ENCODE assay signal across 21 cellular contexts in the genomic region with DNA sequence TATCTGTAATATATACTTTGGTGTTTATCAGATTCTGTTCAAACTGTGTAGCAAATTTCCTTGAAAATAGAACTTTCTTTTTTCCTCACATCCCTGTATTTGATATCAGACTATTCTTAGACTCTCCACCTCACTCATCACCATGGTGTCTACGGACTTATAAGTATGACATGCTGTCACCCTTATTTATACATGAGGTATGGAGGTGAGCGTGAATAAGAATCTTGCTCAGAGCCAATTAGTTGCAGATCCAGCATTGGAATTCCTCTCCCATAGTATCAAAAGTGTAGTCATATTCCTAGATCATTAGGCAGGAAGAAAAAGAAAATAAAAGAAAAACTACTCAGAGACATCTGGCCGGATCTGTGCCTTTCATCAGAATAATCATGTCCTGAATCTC. TPM values are rescaled to one million over a fixed set of nuclear protein-coding genes. Genes with fewer than 3 reads are reported as not detected.
A peak's percentile ranks its signal among the peaks of the same experiment; 100 is the strongest.
DNase-seq lines count a peak whose midpoint lies in the region; ATAC-seq and TF ChIP-seq lines count a peak whose summit lies in the region.
"Had no signal": no experiment of that assay in that cellular context is flagged by ENCODE, and none has a peak within 500 bp of the region (broad histone marks: within the 10 kb centered on the region; RNA-seq: fewer than 3 reads in every experiment).

No MANE protein-coding gene starts in this region.

- H3K4me3 ChIP-seq in cardiac muscle cell (no peak overlapping the region), esophagus muscularis mucosa (no peak overlapping the region), psoas muscle (peak overlapping the region; percentile 42), transverse colon (no peak overlapping the region)
- H3K4me3 ChIP-seq: BLaER1 treated with 17β-estradiol and CSF1 and Interleukin-3, amounts not matched to agents 10 nM and 100 nM; SJCRH30; upper lobe of right lung had no signal

- no peaks in the 10 kb centered on the region for H3K9me3 ChIP-seq in cardiac muscle cell (ENCODE audit: low read depth)
- H3K9me3 ChIP-seq in esophagus muscularis mucosa, result no peaks in the 10 kb centered on the region
- no peaks in the 10 kb centered on the region for H3K9me3 ChIP-seq in psoas muscle
- no peaks in the 10 kb centered on the region for H3K9me3 ChIP-seq in transverse colon
- H3K9me3 ChIP-seq: BLaER1 treated with 17β-estradiol and CSF1 and Interleukin-3, amounts not matched to agents 10 nM and 100 nM; SJCRH30; upper lobe of right lung had no signal

- H3K27ac ChIP-seq in cardiac muscle cell (peak overlapping the region; percentile 80), esophagus muscularis mucosa (replicated peaks in 1 of 4) (peak overlapping the region in 3 of 4 donors; percentile 26 to 67 (median 57)), psoas muscle (peak overlapping the region; percentile 89), transverse colon (peak overlapping the region; percentile 61 to 83 (median 76))
- H3K27ac ChIP-seq: BLaER1 treated with 17β-estradiol and CSF1 and Interleukin-3, amounts not matched to agents 10 nM and 100 nM; SJCRH30 had no signal

- H3K4me1 ChIP-seq in cardiac muscle cell (ENCODE audit: low read depth), result peaks cover 33% of the 10 kb centered on the region
- H3K4me1 ChIP-seq in esophagus muscularis mucosa, result peaks cover 21 to 44% (median 33%) of the 10 kb centered on the region in 4 donors
- peaks cover 85% of the 10 kb centered on the region for H3K4me1 ChIP-seq in psoas muscle
- H3K4me1 ChIP-seq in transverse colon, result peaks cover 9 to 70% (median 23%) of the 10 kb centered on the region in 4 donors
- H3K4me1 ChIP-seq: BLaER1 treated with 17β-estradiol and CSF1 and Interleukin-3, amounts not matched to agents 10 nM and 100 nM had no signal

- TF ChIP-seq POLR2A in esophagus muscularis mucosa (IDR thresholded peaks at IDR 0.05; ENCODE audit: low read depth) (no peak), transverse colon (IDR thresholded peaks at IDR 0.05) (no peak)

- no peak for DNase-seq in cardiac muscle cell (ENCODE audit: low read depth in 1 of 2, low spot score in 1 of 2)
- DNase-seq in left cardiac atrium, result no peak
- DNase-seq in esophagus muscularis mucosa (ENCODE audit: extremely low spot score), result no peak
- no peak for DNase-seq in psoas muscle
- DNase-seq in transverse colon, result no peak
- no peak for DNase-seq in NCI-H128 (lab: John Stamatoyannopoulos, UW; ENCODE audit: unreplicated experiment)
- DNase-seq in activated CD4-positive, CD25-positive, alpha-beta regulatory T cell (lab: John Stamatoyannopoulos, UW), result no peak
- DNase-seq in activated gamma-delta T cell (lab: John Stamatoyannopoulos, UW), result no peak
- DNase-seq: activated B cell treated with CpG ODN at 0.5 μM for 24 hours; activated CD8-positive, alpha-beta T cell treated with anti-CD3 and anti-CD28 coated beads, Interleukin-2, amount 10 ng/mL, durations not matched to agents 7 days and 5 days; activated naive CD4-positive, alpha-beta T cell treated with anti-CD3 and anti-CD28 coated beads, Interleukin-2, amount 10 ng/mL, durations not matched to agents 7 days and 5 days; activated T-cell treated with anti-CD3 and anti-CD28 coated beads, Interleukin-2, amount 50 U/mL, for 24 hours; GDM1; NCI-H146; NCI-H774; nephron progenitor cell; OCI-M1; SJCRH30; upper lobe of right lung had no signal

- intact Hi-C loops in left cardiac atrium (cut with DNase I) (no loop called here), esophagus muscularis mucosa (cut with DNase I) (no loop called here), psoas muscle (cut with DNase I) (no loop called here), transverse colon (cut with DNase I; ENCODE audit: low total_unique reads) (no loop called here)

- TF ChIP-seq CTCF in cardiac muscle cell (IDR thresholded peaks at IDR 0.05; ENCODE audit: low read depth, low read length) (no peak), esophagus muscularis mucosa (IDR thresholded peaks at IDR 0.05) (no peak), psoas muscle (IDR thresholded peaks at IDR 0.05) (no peak), transverse colon (IDR thresholded peaks at IDR 0.05) (no peak)

- H3K27me3 ChIP-seq in cardiac muscle cell (no peaks in the 10 kb centered on the region), esophagus muscularis mucosa (no peaks in the 10 kb centered on the region), psoas muscle (ENCODE audit: insufficient read depth in 3 of 3, low read length in 2 of 3) (no peaks in the 10 kb centered on the region), transverse colon (no peaks in the 10 kb centered on the region)
- H3K27me3 ChIP-seq: BLaER1 treated with 17β-estradiol and CSF1 and Interleukin-3, amounts not matched to agents 10 nM and 100 nM; SJCRH30; upper lobe of right lung had no signal

- in situ Hi-C loops in transverse colon (cut with MboI; ENCODE audit: low pct_ligation_motif_present in 1 of 4, low pct_unique_long_range_greater_than_20kb in 1 of 4, low sequenced_read_pairs in 3 of 4), result loop anchor here in 1 of 4 donors (25.0 kb wide), 1 partner anchor 566 kb away; no protein-coding TSS in a partner anchor

- H3K36me3 ChIP-seq in cardiac muscle cell, result no peaks in the 10 kb centered on the region
- no peaks in the 10 kb centered on the region for H3K36me3 ChIP-seq in esophagus muscularis mucosa
- H3K36me3 ChIP-seq in psoas muscle (ENCODE audit: insufficient read depth in 1 of 2, low read depth in 1 of 2), result no peaks in the 10 kb centered on the region
- no peaks in the 10 kb centered on the region for H3K36me3 ChIP-seq in transverse colon
- H3K36me3 ChIP-seq: BLaER1 treated with 17β-estradiol and CSF1 and Interleukin-3, amounts not matched to agents 10 nM and 100 nM; SJCRH30; upper lobe of right lung had no signal

- ATAC-seq in left cardiac atrium, result no peak
- peak in 3 of 4 donors; percentile 46 to 64 (median 61) for ATAC-seq in psoas muscle
- ATAC-seq: activated CD8-positive, alpha-beta T cell treated with anti-CD3 and anti-CD28 coated beads, Interleukin-2, amount 10 ng/mL, durations not matched to agents 7 days and 5 days; upper lobe of right lung had no signal

- 61% methylated on average over 3 of the region's 3 CpGs for WGBS in esophagus muscularis mucosa
- WGBS in psoas muscle, 3 donors, result 15 to 27% (median 23%) methylated on average over 3 of the region's 3 CpGs
- WGBS in transverse colon (ENCODE audit: low coverage in 1 of 2), 2 donors, result 81 to 82% methylated on average over 3 of the region's 3 CpGs

- no peak for TF ChIP-seq EP300 in esophagus muscularis mucosa (IDR thresholded peaks at IDR 0.05)
- no peak for TF ChIP-seq EP300 in transverse colon (IDR thresholded peaks at IDR 0.05; ENCODE audit: low read depth)

RNA-seq across cellular contexts. Expression of gene TPD52L1, which starts 43.0 kb away (rescaled TPM):
- total RNA-seq in cardiac muscle cell (50.1 and 72.8 TPM in 2 replicates), left cardiac atrium (10 to 100 TPM; 27.9 to 50.4 TPM), esophagus muscularis mucosa (10 to 100 TPM; 18.7 to 46.4 (median 31.1) TPM), psoas muscle (100 to 1,000 TPM; 106 to 150 (median 136) TPM), transverse colon (10 to 100 TPM in 3 of 4 donors, 1 to 10 TPM in 1; 2.6 to 96.5 (median 25.2) TPM)
- polyA plus RNA-seq in cardiac muscle cell (49.2 and 96.3 TPM in 2 replicates), psoas muscle (10 to 100 TPM; 51.8 to 98.6 (median 67.4) TPM)
- total RNA-seq: activated B cell treated with CpG ODN at 0.5 μM for 24 hours; activated CD8-positive, alpha-beta T cell treated with anti-CD3 and anti-CD28 coated beads, Interleukin-2, amount 10 ng/mL, durations not matched to agents 7 days and 5 days; SJCRH30; T-helper 2 cell treated with Interferon-gamma antibody and Interleukin-4, amounts not matched to agents 100 ng/mL and 5 ng/mL, for 36 hours had no signal

Comparison
In these comparisons a context has a peak if more than half of its experiments do, and no peak if none do; other contexts are left out.
1. ATAC-seq: peak in psoas muscle (3 of 4); none in left cardiac atrium (0 of 2).
2. Peak in every context shown above with its lines, with median percentiles within 50 percentile points of each other: H3K27ac ChIP-seq.